1 cellular context compared by ENCODE assay signal in genomic region chr10:70404906-70405824, GRCh38.
A peak's percentile ranks its signal among the peaks of the same experiment; 100 is the strongest.
TF ChIP-seq lines count a peak whose summit lies in the region.

No MANE protein-coding gene starts in this region.

TF ChIP-seq in GM12878, 131 proteins besides CTCF, POLR2A, EP300 and RAD21 (continued from another document):
- TF ChIP-seq USF1 (IDR thresholded peaks at IDR 0.05; ENCODE audit: borderline replicate concordance, extremely low read length, insufficient read depth, low read depth, low read length) (no peak), BHLHE40 (IDR thresholded peaks at IDR 0.05; ENCODE audit: borderline replicate concordance in 1 of 2, low read depth in 2 of 2, low read length in 1 of 2) (peak in 1 of 2 experiments; percentile 41; a peak in 1 of 4 replicates)
